Comparison of ENCODE assay signal across 16 cellular contexts in the genomic region with DNA sequence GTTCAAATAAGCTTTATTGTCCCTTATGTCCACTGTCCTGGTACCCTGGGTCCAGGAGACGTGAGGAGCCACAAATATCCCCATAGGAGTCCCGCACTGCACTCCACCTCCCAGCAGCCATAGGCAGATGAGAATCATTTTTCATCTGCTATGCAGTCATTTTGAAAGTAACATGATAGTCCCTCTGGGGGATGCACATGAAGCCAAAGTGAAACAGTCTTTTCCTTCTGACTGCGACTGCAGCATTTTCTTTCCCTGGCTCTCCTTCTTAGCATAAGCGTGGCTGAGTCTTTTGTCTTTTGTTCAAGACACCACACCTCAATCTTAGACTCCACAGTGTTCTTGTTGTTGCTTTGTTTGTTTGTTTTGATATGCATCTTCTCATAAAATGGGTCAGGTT.
A peak's percentile ranks its signal among the peaks of the same experiment; 100 is the strongest.
DNase-seq lines count a peak whose midpoint lies in the region; ATAC-seq and TF ChIP-seq lines count a peak whose summit lies in the region.
"Had no signal": no experiment of that assay in that cellular context is flagged by ENCODE, and none has a peak within 500 bp of the region (broad histone marks: within the 10 kb centered on the region; RNA-seq: fewer than 3 reads in every experiment).

No MANE protein-coding gene starts in this region.

- H3K27me3 Mint-ChIP-seq in activated naive CD4-positive, alpha-beta T cell treated with anti-CD3 and anti-CD28 coated beads, Interleukin-2, amount 10 ng/mL, durations not matched to agents 7 days and 5 days: no peaks in the 10 kb centered on the region

- H3K4me1 ChIP-seq in ACC112 (ENCODE audit: control insufficient read depth, insufficient read depth, low read length, unreplicated experiment): peaks cover 12% of the 10 kb centered on the region
- H3K4me1 ChIP-seq: uterus had no signal

- H3K9me3 Mint-ChIP-seq in activated naive CD4-positive, alpha-beta T cell treated with anti-CD3 and anti-CD28 coated beads, Interleukin-2, amount 10 ng/mL, durations not matched to agents 7 days and 5 days: no peaks in the 10 kb centered on the region
- H3K9me3 Mint-ChIP-seq: activated naive CD4-positive, alpha-beta T cell treated with anti-CD3 and anti-CD28 coated beads, Interleukin-2, amount 50 U/mL, for 24 hours had no signal

- no peak overlapping the region for H3K27ac Mint-ChIP-seq in activated naive CD4-positive, alpha-beta T cell treated with anti-CD3 and anti-CD28 coated beads, Interleukin-2, amount 10 ng/mL, durations not matched to agents 7 days and 5 days
- H3K27ac Mint-ChIP-seq: activated naive CD4-positive, alpha-beta T cell treated with anti-CD3 and anti-CD28 coated beads, Interleukin-2, amount 50 U/mL, for 24 hours had no signal

- H3K36me3 Mint-ChIP-seq in activated naive CD4-positive, alpha-beta T cell treated with anti-CD3 and anti-CD28 coated beads, Interleukin-2, amount 10 ng/mL, durations not matched to agents 7 days and 5 days: no peaks in the 10 kb centered on the region
- H3K36me3 Mint-ChIP-seq: activated naive CD4-positive, alpha-beta T cell treated with anti-CD3 and anti-CD28 coated beads, Interleukin-2, amount 50 U/mL, for 24 hours had no signal

- ATAC-seq in GM21529 (IDR thresholded peaks at IDR 0.05; ENCODE audit: unreplicated experiment) (peak; percentile 63), SK-N-SH treated with all-trans-retinoic acid at 6 μM for 48 hours (peak; percentile 57)

- H3K4me3 ChIP-seq in ACC112 (ENCODE audit: low read depth, low read length): peak overlapping the region; percentile 21
- H3K4me3 ChIP-seq: psoas muscle, uterus had no signal

- H3K36me3 ChIP-seq in ACC112 (ENCODE audit: insufficient read depth, low read length): no peaks in the 10 kb centered on the region
- H3K36me3 ChIP-seq: uterus had no signal

- H3K4me1 Mint-ChIP-seq in activated naive CD4-positive, alpha-beta T cell treated with anti-CD3 and anti-CD28 coated beads, Interleukin-2, amount 10 ng/mL, durations not matched to agents 7 days and 5 days: no peaks in the 10 kb centered on the region
- H3K4me1 Mint-ChIP-seq: activated naive CD4-positive, alpha-beta T cell treated with anti-CD3 and anti-CD28 coated beads, Interleukin-2, amount 50 U/mL, for 24 hours had no signal

- no peaks in the 10 kb centered on the region for H3K27me3 ChIP-seq in ACC112 (ENCODE audit: insufficient read depth, low read length)
- H3K27me3 ChIP-seq: uterus had no signal

- peak overlapping the region; percentile 6 for H2AFZ ChIP-seq in ACC112 (ENCODE audit: low read length, unreplicated experiment)

- no peak overlapping the region for H3K4me3 Mint-ChIP-seq in activated naive CD4-positive, alpha-beta T cell treated with anti-CD3 and anti-CD28 coated beads, Interleukin-2, amount 10 ng/mL, durations not matched to agents 7 days and 5 days
- H3K4me3 Mint-ChIP-seq: activated naive CD4-positive, alpha-beta T cell treated with anti-CD3 and anti-CD28 coated beads, Interleukin-2, amount 50 U/mL, for 24 hours had no signal

- no peaks in the 10 kb centered on the region for H3K79me2 ChIP-seq in ACC112 (ENCODE audit: control insufficient read depth, insufficient read depth, low read length, unreplicated experiment)

- peak overlapping the region; percentile 35; the same call in 1 of the 2 replicates for H3K27ac ChIP-seq in ACC112 (ENCODE audit: low read depth, low read length)
- H3K27ac ChIP-seq: HL-60, psoas muscle, uterus had no signal

- DNase-seq in left kidney (ENCODE audit: low read depth, low spot score) (peak; percentile 71), NK-92 (lab: John Stamatoyannopoulos, UW; ENCODE audit: unreplicated experiment) (no peak), iPS-NIHi11 (ENCODE audit: low spot score) (no peak), NCI-H2029 treated with DMSO at 0.1 percent for 48 hours (lab: John Stamatoyannopoulos, UW) (no peak)
- DNase-seq in activated naive CD4-positive, alpha-beta T cell treated with anti-CD3 and anti-CD28 coated beads, Interleukin-2, amount 10 ng/mL, durations not matched to agents 7 days and 5 days: no peak
- DNase-seq: activated CD8-positive, alpha-beta memory T cell treated with anti-CD3 and anti-CD28 coated beads, Interleukin-2, amount 50 U/mL, for 48 hours; NCI-H2107; stimulated activated CD4-positive, alpha-beta T cell treated with anti-CD3 and anti-CD28 coated beads, Interleukin-4, amount 100 ng/mL, for 4 hours; stimulated activated naive CD4-positive, alpha-beta T cell treated with Interleukin-2 at 50 U/mL for 16 hours; uterus had no signal

- CTCF ChIA-PET in activated naive CD4-positive, alpha-beta T cell treated with anti-CD3 and anti-CD28 coated beads, Interleukin-2, amount 10 ng/mL, durations not matched to agents 7 days and 5 days (lab: Charles Lee): no interaction called here

TF ChIP-seq in SK-N-SH treated with all-trans-retinoic acid at 6 μM for 48 hours, 23 proteins besides CTCF, POLR2A, EP300 and RAD21 (continues in another document):
- TF ChIP-seq, protein P1, sequence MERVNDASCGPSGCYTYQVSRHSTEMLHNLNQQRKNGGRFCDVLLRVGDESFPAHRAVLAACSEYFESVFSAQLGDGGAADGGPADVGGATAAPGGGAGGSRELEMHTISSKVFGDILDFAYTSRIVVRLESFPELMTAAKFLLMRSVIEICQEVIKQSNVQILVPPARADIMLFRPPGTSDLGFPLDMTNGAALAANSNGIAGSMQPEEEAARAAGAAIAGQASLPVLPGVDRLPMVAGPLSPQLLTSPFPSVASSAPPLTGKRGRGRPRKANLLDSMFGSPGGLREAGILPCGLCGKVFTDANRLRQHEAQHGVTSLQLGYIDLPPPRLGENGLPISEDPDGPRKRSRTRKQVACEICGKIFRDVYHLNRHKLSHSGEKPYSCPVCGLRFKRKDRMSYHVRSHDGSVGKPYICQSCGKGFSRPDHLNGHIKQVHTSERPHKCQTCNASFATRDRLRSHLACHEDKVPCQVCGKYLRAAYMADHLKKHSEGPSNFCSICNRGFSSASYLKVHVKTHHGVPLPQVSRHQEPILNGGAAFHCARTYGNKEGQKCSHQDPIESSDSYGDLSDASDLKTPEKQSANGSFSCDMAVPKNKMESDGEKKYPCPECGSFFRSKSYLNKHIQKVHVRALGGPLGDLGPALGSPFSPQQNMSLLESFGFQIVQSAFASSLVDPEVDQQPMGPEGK (CRISPR knock-in tag; IDR thresholded peaks at IDR 0.05; ENCODE audit: borderline replicate concordance): no peak
- TF ChIP-seq, protein P2, sequence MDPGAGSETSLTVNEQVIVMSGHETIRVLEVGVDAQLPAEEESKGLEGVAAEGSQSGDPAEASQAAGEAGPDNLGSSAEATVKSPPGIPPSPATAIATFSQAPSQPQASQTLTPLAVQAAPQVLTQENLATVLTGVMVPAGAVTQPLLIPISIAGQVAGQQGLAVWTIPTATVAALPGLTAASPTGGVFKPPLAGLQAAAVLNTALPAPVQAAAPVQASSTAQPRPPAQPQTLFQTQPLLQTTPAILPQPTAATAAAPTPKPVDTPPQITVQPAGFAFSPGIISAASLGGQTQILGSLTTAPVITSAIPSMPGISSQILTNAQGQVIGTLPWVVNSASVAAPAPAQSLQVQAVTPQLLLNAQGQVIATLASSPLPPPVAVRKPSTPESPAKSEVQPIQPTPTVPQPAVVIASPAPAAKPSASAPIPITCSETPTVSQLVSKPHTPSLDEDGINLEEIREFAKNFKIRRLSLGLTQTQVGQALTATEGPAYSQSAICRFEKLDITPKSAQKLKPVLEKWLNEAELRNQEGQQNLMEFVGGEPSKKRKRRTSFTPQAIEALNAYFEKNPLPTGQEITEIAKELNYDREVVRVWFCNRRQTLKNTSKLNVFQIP (CRISPR knock-in tag; IDR thresholded peaks at IDR 0.05; ENCODE audit: borderline replicate concordance, low read depth): no peak
- TF ChIP-seq RARB (CRISPR knock-in tag; IDR thresholded peaks at IDR 0.05) (no peak), TOX (CRISPR knock-in tag; IDR thresholded peaks at IDR 0.05; ENCODE audit: borderline replicate concordance) (no peak), ARNTL (CRISPR knock-in tag; IDR thresholded peaks at IDR 0.05; ENCODE audit: borderline replicate concordance, low read depth) (no peak), PPARA (CRISPR knock-in tag; IDR thresholded peaks at IDR 0.05; ENCODE audit: borderline replicate concordance) (no peak), TCF4 (CRISPR knock-in tag; IDR thresholded peaks at IDR 0.05; ENCODE audit: borderline replicate concordance) (no peak)
- TF ChIP-seq, protein P3, sequence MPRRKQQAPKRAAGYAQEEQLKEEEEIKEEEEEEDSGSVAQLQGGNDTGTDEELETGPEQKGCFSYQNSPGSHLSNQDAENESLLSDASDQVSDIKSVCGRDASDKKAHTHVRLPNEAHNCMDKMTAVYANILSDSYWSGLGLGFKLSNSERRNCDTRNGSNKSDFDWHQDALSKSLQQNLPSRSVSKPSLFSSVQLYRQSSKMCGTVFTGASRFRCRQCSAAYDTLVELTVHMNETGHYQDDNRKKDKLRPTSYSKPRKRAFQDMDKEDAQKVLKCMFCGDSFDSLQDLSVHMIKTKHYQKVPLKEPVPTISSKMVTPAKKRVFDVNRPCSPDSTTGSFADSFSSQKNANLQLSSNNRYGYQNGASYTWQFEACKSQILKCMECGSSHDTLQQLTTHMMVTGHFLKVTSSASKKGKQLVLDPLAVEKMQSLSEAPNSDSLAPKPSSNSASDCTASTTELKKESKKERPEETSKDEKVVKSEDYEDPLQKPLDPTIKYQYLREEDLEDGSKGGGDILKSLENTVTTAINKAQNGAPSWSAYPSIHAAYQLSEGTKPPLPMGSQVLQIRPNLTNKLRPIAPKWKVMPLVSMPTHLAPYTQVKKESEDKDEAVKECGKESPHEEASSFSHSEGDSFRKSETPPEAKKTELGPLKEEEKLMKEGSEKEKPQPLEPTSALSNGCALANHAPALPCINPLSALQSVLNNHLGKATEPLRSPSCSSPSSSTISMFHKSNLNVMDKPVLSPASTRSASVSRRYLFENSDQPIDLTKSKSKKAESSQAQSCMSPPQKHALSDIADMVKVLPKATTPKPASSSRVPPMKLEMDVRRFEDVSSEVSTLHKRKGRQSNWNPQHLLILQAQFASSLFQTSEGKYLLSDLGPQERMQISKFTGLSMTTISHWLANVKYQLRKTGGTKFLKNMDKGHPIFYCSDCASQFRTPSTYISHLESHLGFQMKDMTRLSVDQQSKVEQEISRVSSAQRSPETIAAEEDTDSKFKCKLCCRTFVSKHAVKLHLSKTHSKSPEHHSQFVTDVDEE (CRISPR knock-in tag; IDR thresholded peaks at IDR 0.05): no peak
- TF ChIP-seq, protein P4, sequence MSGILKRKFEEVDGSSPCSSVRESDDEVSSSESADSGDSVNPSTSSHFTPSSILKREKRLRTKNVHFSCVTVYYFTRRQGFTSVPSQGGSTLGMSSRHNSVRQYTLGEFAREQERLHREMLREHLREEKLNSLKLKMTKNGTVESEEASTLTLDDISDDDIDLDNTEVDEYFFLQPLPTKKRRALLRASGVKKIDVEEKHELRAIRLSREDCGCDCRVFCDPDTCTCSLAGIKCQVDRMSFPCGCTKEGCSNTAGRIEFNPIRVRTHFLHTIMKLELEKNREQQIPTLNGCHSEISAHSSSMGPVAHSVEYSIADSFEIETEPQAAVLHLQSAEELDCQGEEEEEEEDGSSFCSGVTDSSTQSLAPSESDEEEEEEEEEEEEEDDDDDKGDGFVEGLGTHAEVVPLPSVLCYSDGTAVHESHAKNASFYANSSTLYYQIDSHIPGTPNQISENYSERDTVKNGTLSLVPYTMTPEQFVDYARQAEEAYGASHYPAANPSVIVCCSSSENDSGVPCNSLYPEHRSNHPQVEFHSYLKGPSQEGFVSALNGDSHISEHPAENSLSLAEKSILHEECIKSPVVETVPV (CRISPR knock-in tag; IDR thresholded peaks at IDR 0.05): no peak
